Comparison of ENCODE assay signal across 8 cellular contexts in genomic region chr5:180313677-180314076, GRCh38. TPM values are rescaled to one million over a fixed set of nuclear protein-coding genes. Genes with fewer than 3 reads are reported as not detected.
DNase-seq lines count a peak whose midpoint lies in the region; ATAC-seq and TF ChIP-seq lines count a peak whose summit lies in the region.

No MANE protein-coding gene starts in this region.

- TF ChIP-seq CTCF in retinal pigment epithelial cell (conservative IDR thresholded peaks at IDR 0.05; ENCODE audit: low read depth, low read length) (no peak), osteoblast (IDR thresholded peaks at IDR 0.05; ENCODE audit: extremely low read depth, low read depth, low read length) (no peak), esophagus squamous epithelium (IDR thresholded peaks at IDR 0.05) (peak in 1 of 6 experiments; percentile 9)

- 92 to 94% methylated on average over 28 to 36 of the region's 40 CpGs for WGBS in esophagus squamous epithelium, 2 donors

- H3K9me3 Mint-ChIP-seq in CD8-positive, alpha-beta memory T cell, result no peaks in the 10 kb centered on the region
- no peaks in the 10 kb centered on the region for H3K9me3 Mint-ChIP-seq in T-cell

- peak; percentile 71 for ATAC-seq in HG03159 (IDR thresholded peaks at IDR 0.05; ENCODE audit: unreplicated experiment)
- ATAC-seq in T-cell (replicated peaks in 1 of 4), result peak; percentile 68 to 87 (median 79)

- no peak overlapping the region for H3K27ac ChIP-seq in CD8-positive, alpha-beta memory T cell (ENCODE audit: low read depth, low read length)
- H3K27ac ChIP-seq in osteoblast (ENCODE audit: low read depth, low read length) (no peak overlapping the region), esophagus squamous epithelium (no peak overlapping the region)

- no peaks in the 10 kb centered on the region for H3K4me1 ChIP-seq in CD8-positive, alpha-beta memory T cell (ENCODE audit: insufficient read depth, low read length)
- H3K4me1 ChIP-seq in osteoblast (ENCODE audit: insufficient read depth, low read length) (no peaks in the 10 kb centered on the region), esophagus squamous epithelium (no peaks in the 10 kb centered on the region)

- no peaks in the 10 kb centered on the region for H3K9me3 ChIP-seq in CD8-positive, alpha-beta memory T cell (ENCODE audit: low read length)
- no peaks in the 10 kb centered on the region for H3K9me3 ChIP-seq in osteoblast (ENCODE audit: low read depth, low read length)
- no peaks in the 10 kb centered on the region for H3K9me3 ChIP-seq in esophagus squamous epithelium

- H3K4me1 Mint-ChIP-seq in CD8-positive, alpha-beta memory T cell, result peaks cover 0 to 14% (median 0%) of the 10 kb centered on the region in 3 donors
- no peaks in the 10 kb centered on the region for H3K4me1 Mint-ChIP-seq in T-cell

- H2AFZ ChIP-seq in osteoblast (ENCODE audit: low read length), result no peak overlapping the region

- peaks cover 4 to 5% of the 10 kb centered on the region in 2 donors for H3K27me3 Mint-ChIP-seq in CD8-positive, alpha-beta memory T cell
- H3K27me3 Mint-ChIP-seq in T-cell, result peaks cover 3 to 6% of the 10 kb centered on the region in 2 donors

- peak overlapping the region in 6 of 7 donors; percentile 12 to 88 (median 77) for H3K4me3 Mint-ChIP-seq in CD8-positive, alpha-beta memory T cell
- peak overlapping the region; percentile 17 to 64 (median 49) for H3K4me3 Mint-ChIP-seq in T-cell

- no peak for TF ChIP-seq POLR2A in esophagus squamous epithelium (IDR thresholded peaks at IDR 0.05)

- peak overlapping the region in 5 of 8 donors; percentile 43 to 95 (median 80) for H3K27ac Mint-ChIP-seq in CD8-positive, alpha-beta memory T cell
- H3K27ac Mint-ChIP-seq in T-cell, result peak overlapping the region in 1 of 2 donors; percentile 48

- H3K4me3 ChIP-seq in CD8-positive, alpha-beta memory T cell (ENCODE audit: low read length), result no peak overlapping the region
- H3K4me3 ChIP-seq in retinal pigment epithelial cell (ENCODE audit: low read length), result peak overlapping the region; percentile 67
- no peak overlapping the region for H3K4me3 ChIP-seq in osteoblast (ENCODE audit: insufficient read depth, low read length)
- H3K4me3 ChIP-seq in esophagus squamous epithelium, result peak overlapping the region in 1 of 4 donors; percentile 41

- POLR2A ChIA-PET in CD8-positive, alpha-beta memory T cell (lab: Charles Lee), result interaction anchor here (2.9 kb wide), 1 partner anchor 20 kb away, joined by 19 read pairs; no protein-coding TSS in a partner anchor
- POLR2A ChIA-PET in T-cell (lab: Charles Lee), result no interaction called here

- no peaks in the 10 kb centered on the region for H4K20me1 ChIP-seq in osteoblast (ENCODE audit: insufficient read depth, low read length)

- peak in 2 of 5 donors; percentile 78 for DNase-seq in CD8-positive, alpha-beta memory T cell
- peak in 15 of 34 experiments; percentile 3 to 61 (median 36) for DNase-seq in T-cell
- DNase-seq in epidermal melanocyte (ENCODE audit: insufficient read length, low spot score), result peak; percentile 32
- DNase-seq in retinal pigment epithelial cell (ENCODE audit: low read depth), result peak; percentile 53
- no peak for DNase-seq in osteoblast (ENCODE audit: insufficient read length, low spot score, missing footprints)
- no peak for DNase-seq in esophagus squamous epithelium (lab: John Stamatoyannopoulos, UW)
- DNase-seq in T1000 (lab: John Stamatoyannopoulos, UW), result no peak

- H3K36me3 ChIP-seq in CD8-positive, alpha-beta memory T cell (ENCODE audit: insufficient read depth, low read length), result no peaks in the 10 kb centered on the region
- H3K36me3 ChIP-seq in osteoblast (ENCODE audit: insufficient read depth, low read length) (peaks cover 45% of the 10 kb centered on the region), esophagus squamous epithelium (peaks cover 0 to 8% (median 0%) of the 10 kb centered on the region in 3 donors)

- no peaks in the 10 kb centered on the region for H3K27me3 ChIP-seq in CD8-positive, alpha-beta memory T cell (ENCODE audit: insufficient read depth, low read length, poor library complexity, severe bottlenecking)
- no peaks in the 10 kb centered on the region for H3K27me3 ChIP-seq in osteoblast (ENCODE audit: insufficient read depth, low read length)
- no peaks in the 10 kb centered on the region for H3K27me3 ChIP-seq in esophagus squamous epithelium

- CTCF ChIA-PET in CD8-positive, alpha-beta memory T cell (lab: Charles Lee), result interaction anchor here (2.0 to 7.2 kb wide), 4 partner anchors 8 to 21 kb away, joined by 8 to 133 read pairs (median 38); partner anchors contain the start of gene MAPK9
- CTCF ChIA-PET in T-cell (lab: Charles Lee), result interaction anchor here in 1 of 2 donors (0.8 to 4.3 kb wide), 2 partner anchors 15 to 20 kb away, joined by 4 to 30 read pairs; no protein-coding TSS in a partner anchor

- no peaks in the 10 kb centered on the region for H3K36me3 Mint-ChIP-seq in CD8-positive, alpha-beta memory T cell
- no peaks in the 10 kb centered on the region for H3K36me3 Mint-ChIP-seq in T-cell

- H3K79me2 ChIP-seq in osteoblast (ENCODE audit: insufficient read depth, low read length), result no peaks in the 10 kb centered on the region

- H3K4me2 ChIP-seq in osteoblast (ENCODE audit: insufficient read depth, low read length), result no peak overlapping the region

- intact Hi-C loops in esophagus squamous epithelium (cut with DNase I), result no loop called here

RNA-seq across cellular contexts. Expression of gene MAPK9, which starts 21.8 kb away (rescaled TPM):
- total RNA-seq in CD8-positive, alpha-beta memory T cell, result 10 to 100 TPM; 44.3 to 46.2 TPM
- 34.9 TPM for polyA plus RNA-seq in CD8-positive, alpha-beta memory T cell
- total RNA-seq in T-cell (10 to 100 TPM; 28.3 to 35.8 (median 32.5) TPM), osteoblast (31.8 and 36.8 TPM in 2 replicates), esophagus squamous epithelium (10 to 100 TPM; 14.5 to 27.3 (median 20.5) TPM)

RNA-seq across cellular contexts. Expression of gene GFPT2, which starts 39.5 kb away (rescaled TPM):
- 1 to 10 TPM; 1.7 to 1.9 TPM for total RNA-seq in CD8-positive, alpha-beta memory T cell
- polyA plus RNA-seq in CD8-positive, alpha-beta memory T cell, result 0.41 TPM
- total RNA-seq in T-cell, result 1 to 10 TPM; 1.6 to 3.6 (median 2.0) TPM
- 30.4 and 39.5 TPM in 2 replicates for total RNA-seq in osteoblast
- 10 to 100 TPM in 1 of 4 donors, 1 to 10 TPM in 2, not detected in 1; 5.5 to 15.6 (median 6.4) TPM for total RNA-seq in esophagus squamous epithelium

Comparison
In these comparisons a context has a peak if more than half of its experiments do, and no peak if none do; other contexts are left out.
1. DNase-seq: peak in epidermal melanocyte (single experiment) and retinal pigment epithelial cell (single experiment); none in osteoblast (single experiment), esophagus squamous epithelium (single experiment) and T1000 (single experiment).